Comparison of ENCODE assay signal across 10 cellular contexts in the genomic region with DNA sequence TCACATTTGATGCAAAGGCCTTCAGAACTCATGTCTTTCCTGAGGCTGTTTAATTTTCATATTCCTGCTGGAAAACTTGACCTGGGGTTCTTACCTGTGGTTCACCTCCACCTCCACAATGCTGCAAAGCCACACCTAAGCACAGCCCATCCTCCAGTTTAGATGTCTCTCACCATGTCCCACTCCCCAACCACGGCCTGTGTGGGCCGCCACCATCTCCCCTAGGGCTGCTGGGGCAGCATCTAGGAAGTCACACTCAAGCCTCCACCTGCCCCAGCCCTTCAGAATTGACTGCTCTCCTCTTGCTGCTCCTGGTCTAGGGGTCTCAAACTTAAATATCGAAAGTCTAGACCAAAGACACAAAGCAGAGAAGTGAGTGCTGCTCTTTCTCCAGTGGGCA.
"Had no signal": no experiment of that assay in that cellular context is flagged by ENCODE, and none has a peak within 500 bp of the region (broad histone marks: within the 10 kb centered on the region; RNA-seq: fewer than 3 reads in every experiment).

No MANE protein-coding gene starts in this region.

- H3K36me3 ChIP-seq: HAP-1 had no signal

- H2AFZ ChIP-seq: GM23248, GM23338 had no signal

- DNase-seq: GM23248, GOT3, H7, H9, HCEC 1CT, HFFc6 had no signal

- H3K27ac Mint-ChIP-seq: GM23338, HFFc6 had no signal

- H3K4me1 Mint-ChIP-seq: GM23338 had no signal

- FAIRE-seq: H54 had no signal

- H3K4me2 ChIP-seq: GM23338 had no signal

- H3K4me3 Mint-ChIP-seq: GM23338, H9, HFFc6 had no signal

- H3K9me3 ChIP-seq: HAP-1 had no signal

- H3K4me3 ChIP-seq: GM23248, GM23338, HAP-1 had no signal

- ATAC-seq: GM23338, HCT116 had no signal

- H3K9ac ChIP-seq: GM23248 had no signal

- H3K9me3 Mint-ChIP-seq: GM23338, HFFc6 had no signal

- H3K4me1 ChIP-seq: HAP-1 had no signal

- H3K27ac ChIP-seq: GM23248 had no signal
